ENCODE assay signal across 26 cellular contexts in the genomic region with DNA sequence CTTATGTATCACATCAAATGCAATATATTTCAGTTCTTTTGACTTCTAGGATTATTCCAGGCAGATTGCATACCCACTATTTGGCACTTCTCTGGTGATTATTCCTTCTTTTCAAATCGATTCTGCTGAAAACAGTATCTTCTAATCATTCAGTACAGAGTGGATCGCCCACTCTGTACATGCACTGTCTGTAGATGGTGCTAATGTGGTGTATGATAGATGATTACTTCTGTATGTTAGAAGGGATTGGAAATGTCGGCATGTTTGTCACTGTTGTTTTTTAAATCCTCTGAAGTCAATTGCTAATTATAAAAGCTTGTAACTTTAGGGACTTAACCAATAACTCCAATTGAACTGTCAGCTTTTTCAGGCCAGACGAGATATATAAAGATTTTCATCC.
"Had no signal": no experiment of that assay in that cellular context is flagged by ENCODE, and none has a peak within 500 bp of the region (broad histone marks: within the 10 kb centered on the region; RNA-seq: fewer than 3 reads in every experiment).

No MANE protein-coding gene starts in this region.

- H3K9me3 ChIP-seq: neutrophil, psoas muscle, suprapubic skin, tibial nerve, uterus had no signal

- H3K27me3 ChIP-seq: left lung, neural progenitor cell, neutrophil, suprapubic skin, tibial nerve, uterus had no signal

- ATAC-seq: left cardiac atrium; left lung; natural killer cell; psoas muscle; sciatic nerve; stimulated activated effector memory CD8-positive, alpha-beta T cell treated with anti-CD3 and anti-CD28 coated beads, Interleukin-12 subunit alpha, Interleukin-12 subunit beta, amount 100 ng/mL, for 72 hours had no signal

- H3K27ac Mint-ChIP-seq: mesothelial cell of epicardium; naive B cell; natural killer cell; nephron progenitor cell; neural progenitor cell; stimulated activated effector memory CD8-positive, alpha-beta T cell treated with anti-CD3 and anti-CD28 coated beads, Interleukin-12 subunit alpha, Interleukin-12 subunit beta, amount 100 ng/mL, for 72 hours; stimulated activated naive CD8-positive, alpha-beta T cell treated with anti-CD3 and anti-CD28 coated beads, Interleukin-15, Interleukin-2, amounts not matched to agents 100 ng/mL and 50 ng/mL, for 24 hours; type B pancreatic cell had no signal

- H3K9me3 Mint-ChIP-seq: stimulated activated naive CD8-positive, alpha-beta T cell treated with anti-CD3 and anti-CD28 coated beads, Interleukin-15, Interleukin-2, amounts not matched to agents 100 ng/mL and 50 ng/mL, for 24 hours had no signal

- DNase-seq: hippocampal formation; kidney glomerular epithelial cell; left cardiac atrium; left lung; mesendoderm; naive B cell; natural killer cell; nephron progenitor cell; occipital lobe; psoas muscle; stimulated activated CD4-positive, alpha-beta T cell treated with anti-CD3 and anti-CD28 coated beads, Interleukin-12 subunit alpha, Interleukin-12 subunit beta, amount 100 ng/mL, for 4 hours; stimulated activated CD4-positive, alpha-beta T cell treated with anti-CD3 and anti-CD28 coated beads, Interleukin-4, amount 100 ng/mL, for 24 hours; stimulated activated naive CD4-positive, alpha-beta T cell; uterus had no signal

- H2AFZ ChIP-seq: neural progenitor cell, parathyroid adenoma had no signal

- H3K27me3 Mint-ChIP-seq: naive B cell; stimulated activated naive CD8-positive, alpha-beta T cell treated with anti-CD3 and anti-CD28 coated beads, Interleukin-15, Interleukin-2, amounts not matched to agents 100 ng/mL and 50 ng/mL, for 24 hours; type B pancreatic cell had no signal

- H3K4me2 ChIP-seq: neural progenitor cell had no signal

- H3K9ac ChIP-seq: neural progenitor cell, parathyroid adenoma had no signal

- H3K36me3 Mint-ChIP-seq: mesothelial cell of epicardium; naive B cell; natural killer cell; neural progenitor cell; stimulated activated effector memory CD8-positive, alpha-beta T cell treated with anti-CD3 and anti-CD28 coated beads, Interleukin-12 subunit alpha, Interleukin-12 subunit beta, amount 100 ng/mL, for 72 hours; type B pancreatic cell had no signal

- H3K4me3 Mint-ChIP-seq: mesothelial cell of epicardium; naive B cell; natural killer cell; nephron progenitor cell; neural progenitor cell; stimulated activated effector memory CD8-positive, alpha-beta T cell treated with anti-CD3 and anti-CD28 coated beads, Interleukin-12 subunit alpha, Interleukin-12 subunit beta, amount 100 ng/mL, for 72 hours; stimulated activated naive CD8-positive, alpha-beta T cell treated with anti-CD3 and anti-CD28 coated beads, Interleukin-15, Interleukin-2, amounts not matched to agents 100 ng/mL and 50 ng/mL, for 24 hours; type B pancreatic cell had no signal

- H3K79me2 ChIP-seq: parathyroid adenoma had no signal

- H3K4me3 ChIP-seq: left lung, lung, neural progenitor cell, psoas muscle, skin epidermis, suprapubic skin, tibial nerve, uterus had no signal

- H3K4me1 Mint-ChIP-seq: naive B cell; natural killer cell; nephron progenitor cell; neural progenitor cell; stimulated activated effector memory CD8-positive, alpha-beta T cell treated with anti-CD3 and anti-CD28 coated beads, Interleukin-12 subunit alpha, Interleukin-12 subunit beta, amount 100 ng/mL, for 72 hours had no signal

- H3K27ac ChIP-seq: left lung, neural progenitor cell, neutrophil, parathyroid adenoma, psoas muscle, skin epidermis, suprapubic skin, tibial nerve, uterus had no signal

- H3K4me1 ChIP-seq: left lung, neural progenitor cell, parathyroid adenoma, psoas muscle, suprapubic skin, uterus had no signal

- H3K36me3 ChIP-seq: left lung, neural progenitor cell, neutrophil, suprapubic skin, tibial nerve, uterus had no signal
